In the genomic region with DNA sequence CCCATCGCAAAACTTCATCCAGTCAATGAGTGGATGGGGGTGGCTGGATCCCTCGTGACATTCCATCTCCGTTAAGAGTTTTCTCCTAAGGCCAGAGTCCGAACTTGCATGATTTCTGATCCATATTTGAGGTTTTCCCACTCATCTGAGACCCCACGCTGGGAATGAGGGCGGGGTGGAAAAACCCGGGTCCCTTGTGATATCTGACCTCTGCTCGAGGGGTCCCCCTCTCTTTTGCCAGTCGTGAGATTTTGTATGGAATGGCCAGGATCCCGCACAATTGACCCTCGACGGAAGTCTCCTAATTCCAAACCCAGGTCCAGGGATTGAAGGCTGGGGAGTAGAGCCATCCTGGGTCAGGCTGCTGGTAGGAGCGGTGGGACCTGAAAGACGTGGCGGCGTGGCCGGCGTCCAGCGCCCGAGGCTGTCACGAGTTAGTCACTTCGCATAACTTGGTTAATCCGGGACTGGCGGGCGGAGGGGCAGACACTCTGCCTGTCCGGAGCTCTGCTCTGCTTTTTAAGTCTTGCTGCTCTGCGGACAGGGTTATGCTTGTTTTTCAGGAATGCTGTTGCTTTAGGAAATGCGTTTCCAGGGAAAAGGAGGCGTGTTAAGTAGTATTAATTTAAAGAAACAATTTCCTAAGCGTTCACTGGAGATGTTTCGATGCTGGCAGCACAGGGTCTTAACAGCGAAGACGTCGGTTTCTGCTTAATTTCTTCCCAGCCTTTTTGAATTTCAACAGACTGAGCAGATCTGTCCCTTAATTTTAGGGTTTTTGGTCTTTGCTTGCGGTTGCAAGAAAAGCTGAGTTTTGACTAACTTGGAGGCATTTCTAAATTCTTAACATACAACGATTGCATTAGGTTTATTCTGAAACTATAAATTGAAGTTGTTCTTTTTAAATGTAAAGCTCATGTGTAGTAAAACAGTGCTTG, we compare ENCODE assay signal across 8 cellular contexts. TPM values are rescaled to one million over a fixed set of nuclear protein-coding genes. Genes with fewer than 3 reads are reported as not detected.
DNase-seq lines count a peak whose midpoint lies in the region; ATAC-seq and TF ChIP-seq lines count a peak whose summit lies in the region.

No MANE protein-coding gene starts in this region.

- H3K4me1 ChIP-seq in endodermal cell (ENCODE audit: control insufficient read depth, insufficient read depth, low read length) (no peaks in the 10 kb centered on the region), mesenchymal stem cell (ENCODE audit: control insufficient read depth, insufficient read depth, low read depth, low read length) (peaks cover 8% of the 10 kb centered on the region)

- H3K27ac ChIP-seq in C4-2B: peak overlapping the region; percentile 98
- peak overlapping the region; percentile 52 for H3K27ac ChIP-seq in endodermal cell (ENCODE audit: low read depth, low read length)
- H3K27ac ChIP-seq in mesenchymal stem cell (ENCODE audit: low read length, poor library complexity, severe bottlenecking): peak overlapping the region; percentile 62

- H2BK12ac ChIP-seq in mesenchymal stem cell (ENCODE audit: low read length in 2 of 2): no peak overlapping the region

- peak; percentile 57 for DNase-seq in GM20000 (ENCODE audit: low spot score)
- peak; percentile 87 for DNase-seq in M059J (ENCODE audit: low read depth)
- DNase-seq in activated CD8-positive, alpha-beta T cell treated with anti-CD3 and anti-CD28 coated beads, Interleukin-2, amount 10 ng/mL, durations not matched to agents 7 days and 5 days: peak; percentile 44
- peak; percentile 89 for DNase-seq in endodermal cell
- DNase-seq in mesenchymal stem cell: peak; percentile 88
- DNase-seq in stimulated activated CD8-positive, alpha-beta memory T cell treated with anti-CD3 and anti-CD28 coated beads, Interleukin-4, amount 100 ng/mL, for 1 hour (ENCODE audit: low read depth in 2 of 2, low spot score in 1 of 2): peak; percentile 5 to 17
- no peak for DNase-seq in central memory CD4-positive, alpha-beta T cell

- no peaks in the 10 kb centered on the region for H3K9me3 Mint-ChIP-seq in activated CD8-positive, alpha-beta T cell treated with anti-CD3 and anti-CD28 coated beads, Interleukin-2, amount 10 ng/mL, durations not matched to agents 7 days and 5 days (ENCODE audit: insufficient read depth)
- H3K9me3 Mint-ChIP-seq in endodermal cell: no peaks in the 10 kb centered on the region

- H3K23ac ChIP-seq in mesenchymal stem cell (ENCODE audit: low read length in 2 of 2): no peak overlapping the region

- H4K91ac ChIP-seq in mesenchymal stem cell (ENCODE audit: low read length): no peak overlapping the region

- no peaks in the 10 kb centered on the region for H3K79me1 ChIP-seq in mesenchymal stem cell (replicated peaks; ENCODE audit: low read length, poor library complexity, severe bottlenecking)

- ATAC-seq in activated CD8-positive, alpha-beta T cell treated with anti-CD3 and anti-CD28 coated beads, Interleukin-2, amount 10 ng/mL, durations not matched to agents 7 days and 5 days: no peak

- H3K36me3 Mint-ChIP-seq in activated CD8-positive, alpha-beta T cell treated with anti-CD3 and anti-CD28 coated beads, Interleukin-2, amount 10 ng/mL, durations not matched to agents 7 days and 5 days (ENCODE audit: low read depth): peaks cover 15% of the 10 kb centered on the region
- H3K36me3 Mint-ChIP-seq in endodermal cell (ENCODE audit: low read depth): no peaks in the 10 kb centered on the region

- peak overlapping the region; percentile 81 for H2BK120ac ChIP-seq in mesenchymal stem cell (ENCODE audit: low read depth, low read length)

- H2AK5ac ChIP-seq in mesenchymal stem cell (ENCODE audit: low read length, severe bottlenecking): no peak overlapping the region

- H3K9me3 ChIP-seq in endodermal cell (ENCODE audit: control insufficient read depth, low read length) (peaks cover 11% of the 10 kb centered on the region), mesenchymal stem cell (ENCODE audit: control insufficient read depth, low read length) (no peaks in the 10 kb centered on the region)

- H3K14ac ChIP-seq in mesenchymal stem cell (ENCODE audit: low read length in 2 of 2): peak overlapping the region in 1 of 2 experiments; percentile 11

- H3K27ac Mint-ChIP-seq in activated CD8-positive, alpha-beta T cell treated with anti-CD3 and anti-CD28 coated beads, Interleukin-2, amount 10 ng/mL, durations not matched to agents 7 days and 5 days: peak overlapping the region; percentile 98
- H3K27ac Mint-ChIP-seq in endodermal cell: peak overlapping the region; percentile 98

- no peaks in the 10 kb centered on the region for H3K27me3 ChIP-seq in endodermal cell (ENCODE audit: control insufficient read depth, insufficient read depth, low read length, poor library complexity, severe bottlenecking)
- no peaks in the 10 kb centered on the region for H3K27me3 ChIP-seq in mesenchymal stem cell (ENCODE audit: control insufficient read depth in 1 of 2, insufficient read depth in 1 of 2, low read length in 2 of 2)

- H3K9ac ChIP-seq in endodermal cell (ENCODE audit: extremely low read depth, low read length, poor library complexity, severe bottlenecking): peak overlapping the region; percentile 95
- H3K9ac ChIP-seq in mesenchymal stem cell (ENCODE audit: low read length): peak overlapping the region; percentile 99

- H4K8ac ChIP-seq in mesenchymal stem cell (ENCODE audit: low read length): peak overlapping the region; percentile 71

- CTCF ChIA-PET in activated CD8-positive, alpha-beta T cell treated with anti-CD3 and anti-CD28 coated beads, Interleukin-2, amount 10 ng/mL, durations not matched to agents 7 days and 5 days (lab: Charles Lee): interaction anchor here (1.0 to 1.5 kb wide), 2 partner anchors 12 to 13 kb away, joined by 4 to 5 read pairs; no protein-coding TSS in a partner anchor

- H3K4ac ChIP-seq in mesenchymal stem cell (ENCODE audit: low read depth in 1 of 2, low read length in 2 of 2): peak overlapping the region; percentile 16 to 33

- H3K36me3 ChIP-seq in endodermal cell (ENCODE audit: control insufficient read depth, insufficient read depth, low read length) (no peaks in the 10 kb centered on the region), mesenchymal stem cell (ENCODE audit: control insufficient read depth in 1 of 2, insufficient read depth in 2 of 2, low read depth in 1 of 2, low read length in 2 of 2) (peaks cover 0 to 2% of the 10 kb centered on the region in 2 experiments)

- 1 to 4% methylated on average over 14 to 36 of the region's 36 CpGs for WGBS in endodermal cell (ENCODE audit: insufficient coverage in 1 of 2, insufficient read length in 1 of 2), 2 experiments
- WGBS in mesenchymal stem cell: under 1% methylated on average over 34 of the region's 36 CpGs

- H3K4me1 Mint-ChIP-seq in activated CD8-positive, alpha-beta T cell treated with anti-CD3 and anti-CD28 coated beads, Interleukin-2, amount 10 ng/mL, durations not matched to agents 7 days and 5 days (ENCODE audit: low read depth): peaks cover 32% of the 10 kb centered on the region
- peaks cover 20% of the 10 kb centered on the region for H3K4me1 Mint-ChIP-seq in endodermal cell

- POLR2A ChIA-PET in activated CD8-positive, alpha-beta T cell treated with anti-CD3 and anti-CD28 coated beads, Interleukin-2, amount 10 ng/mL, durations not matched to agents 7 days and 5 days (lab: Charles Lee): no interaction called here

- peak overlapping the region; percentile 66 for H3K4me2 ChIP-seq in mesenchymal stem cell (ENCODE audit: low read length, poor library complexity, severe bottlenecking)

- no peak for TF ChIP-seq CTCF in C4-2B (conservative IDR thresholded peaks at IDR 0.05)
- no peak for TF ChIP-seq CTCF in GM20000 (IDR thresholded peaks at IDR 0.05; ENCODE audit: extremely low read depth, missing control alignments)
- TF ChIP-seq CTCF in endodermal cell (conservative IDR thresholded peaks at IDR 0.05): no peak

- peak overlapping the region; percentile 72 to 88 for H3K18ac ChIP-seq in mesenchymal stem cell (ENCODE audit: low read depth in 1 of 2, low read length in 2 of 2)

- no peak overlapping the region for H2AFZ ChIP-seq in mesenchymal stem cell (ENCODE audit: low read depth, low read length)

- no peaks in the 10 kb centered on the region for H3K27me3 Mint-ChIP-seq in activated CD8-positive, alpha-beta T cell treated with anti-CD3 and anti-CD28 coated beads, Interleukin-2, amount 10 ng/mL, durations not matched to agents 7 days and 5 days (ENCODE audit: low read depth)
- no peaks in the 10 kb centered on the region for H3K27me3 Mint-ChIP-seq in endodermal cell (ENCODE audit: insufficient read depth)

- peak overlapping the region; percentile 44 for H2BK15ac ChIP-seq in mesenchymal stem cell (ENCODE audit: low read depth, poor library complexity, severe bottlenecking)

- H2BK5ac ChIP-seq in mesenchymal stem cell (ENCODE audit: low read depth, low read length, poor library complexity, severe bottlenecking): peak overlapping the region; percentile 76

- H3K4me3 Mint-ChIP-seq in activated CD8-positive, alpha-beta T cell treated with anti-CD3 and anti-CD28 coated beads, Interleukin-2, amount 10 ng/mL, durations not matched to agents 7 days and 5 days: peak overlapping the region; percentile 96
- peak overlapping the region; percentile 93 for H3K4me3 Mint-ChIP-seq in endodermal cell

- H3K4me3 ChIP-seq in endodermal cell (ENCODE audit: low read length) (peak overlapping the region; percentile 100), mesenchymal stem cell (ENCODE audit: insufficient read depth in 1 of 2, low read depth in 1 of 2, low read length in 2 of 2) (peak overlapping the region; percentile 72 to 90)

RNA-seq across cellular contexts. Expression of a gene that starts 1.0 kb away (rescaled TPM):
- total RNA-seq in M059J (2014; rRNA removed; shearing (Covaris generic)): 37.5 and 41.1 TPM in 2 replicates
- total RNA-seq in activated CD8-positive, alpha-beta T cell treated with anti-CD3 and anti-CD28 coated beads, Interleukin-2, amount 10 ng/mL, durations not matched to agents 7 days and 5 days: 10 to 100 TPM; 32.3 to 36.5 TPM
- total RNA-seq in endodermal cell: 10 to 100 TPM; 57.0 to 79.6 TPM
- 43.6 TPM for polyA plus RNA-seq in endodermal cell (2013, experiment 1 of 2)
- 47.7 TPM for polyA plus RNA-seq in endodermal cell (2013, experiment 2 of 2)
- 75.0 TPM for polyA plus RNA-seq in mesenchymal stem cell (2013, experiment 1 of 2)
- 75.6 TPM for polyA plus RNA-seq in mesenchymal stem cell (2013, experiment 2 of 2)
